Comparison of ENCODE assay signal across 28 cellular contexts in the genomic region with DNA sequence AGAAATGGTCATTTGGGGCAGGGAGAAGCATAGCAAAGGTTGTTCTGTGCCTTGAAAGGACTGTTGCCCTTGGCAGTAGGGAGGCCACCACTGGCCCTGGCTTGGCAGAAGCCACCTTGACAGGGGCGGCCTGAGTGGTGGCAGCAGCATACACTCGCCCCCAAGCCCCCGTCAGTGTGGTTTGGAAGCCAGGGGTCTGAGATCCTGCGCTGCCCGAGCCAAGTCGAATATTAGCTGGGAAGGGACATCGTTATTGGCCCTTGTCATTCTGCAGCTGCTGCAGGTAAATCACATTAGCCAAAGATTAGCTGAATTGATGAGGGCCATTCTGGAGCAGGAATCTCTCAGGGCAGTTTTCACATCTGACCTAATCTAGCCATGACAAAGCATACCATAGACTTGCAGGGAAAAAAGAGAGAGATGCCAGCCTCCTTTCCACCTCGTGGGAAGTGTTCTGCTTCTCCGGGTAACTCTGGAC. TPM values are rescaled to one million over a fixed set of nuclear protein-coding genes. Genes with fewer than 3 reads are reported as not detected.
"Had no signal": no experiment of that assay in that cellular context is flagged by ENCODE, and none has a peak within 500 bp of the region (broad histone marks: within the 10 kb centered on the region; RNA-seq: fewer than 3 reads in every experiment).

No MANE protein-coding gene starts in this region.

- H3K4me1 ChIP-seq: colonic mucosa, heart left ventricle had no signal

- DNase-seq: activated CD4-positive, alpha-beta memory T cell treated with anti-CD3 and anti-CD28 coated beads for 36 hours; activated CD4-positive, alpha-beta T cell treated with anti-CD3 and anti-CD28 coated beads for 36 hours; activated CD4-positive, alpha-beta T cell treated with anti-CD3 and anti-CD28 coated beads, Interleukin-2, amount 10 ng/mL, durations not matched to agents 24 days and 14 days; activated CD4-positive, CD25-positive, alpha-beta regulatory T cell; activated CD4-positive, CD25-positive, alpha-beta regulatory T cell treated with anti-CD3 and anti-CD28 coated beads, Interleukin-2, amount 50 U/mL, for 72 hours; activated CD8-positive, alpha-beta memory T cell treated with anti-CD3 and anti-CD28 coated beads, Interleukin-2, amount 10 ng/mL, durations not matched to agents 7 days and 5 days; activated CD8-positive, alpha-beta memory T cell treated with anti-CD3 and anti-CD28 coated beads, Interleukin-2, amount 50 U/mL, for 4 hours; activated CD8-positive, alpha-beta T cell treated with anti-CD3 and anti-CD28 coated beads, Interleukin-2, amount 10 ng/mL, durations not matched to agents 7 days and 5 days; activated effector memory CD4-positive, alpha-beta T cell treated with anti-CD3 and anti-CD28 coated beads, Interleukin-2, amount 50 U/mL, for 16 hours; activated naive CD4-positive, alpha-beta T cell treated with anti-CD3 and anti-CD28 coated beads, Interleukin-2, amount 10 ng/mL, durations not matched to agents 7 days and 5 days; activated T-cell treated with anti-CD3 and anti-CD28 coated beads, Interleukin-2, amount 50 U/mL, for 1 hour; activated T-cell treated with anti-CD3 and anti-CD28 coated beads, Interleukin-2, amount 50 U/mL, for 48 hours; amniotic stem cell; aorta; body of pancreas; central memory CD4-positive, alpha-beta T cell; cerebellar nuclear complex; colonic mucosa; effector CD8-positive, alpha-beta T cell; foreskin fibroblast; T-cell; T-helper 2 cell had no signal

- H3K27ac ChIP-seq: body of pancreas, colonic mucosa, heart left ventricle had no signal

- H3K36me3 ChIP-seq: colonic mucosa had no signal

- H3K36me3 Mint-ChIP-seq: activated CD4-positive, alpha-beta memory T cell treated with anti-CD3 and anti-CD28 coated beads for 36 hours; activated CD8-positive, alpha-beta memory T cell treated with anti-CD3 and anti-CD28 coated beads, Interleukin-2, amount 10 ng/mL, durations not matched to agents 7 days and 5 days; activated naive CD4-positive, alpha-beta T cell treated with anti-CD3 and anti-CD28 coated beads, Interleukin-2, amount 10 ng/mL, durations not matched to agents 7 days and 5 days; activated naive CD8-positive, alpha-beta T cell; T-cell had no signal

- H3K27me3 ChIP-seq: body of pancreas, colonic mucosa had no signal

- H3K4me1 Mint-ChIP-seq: activated CD4-positive, alpha-beta T cell treated with anti-CD3 and anti-CD28 coated beads for 36 hours; activated CD4-positive, alpha-beta T cell treated with anti-CD3 and anti-CD28 coated beads, Interleukin-2, amount 10 ng/mL, durations not matched to agents 24 days and 14 days; activated naive CD4-positive, alpha-beta T cell treated with anti-CD3 and anti-CD28 coated beads, Interleukin-2, amount 10 ng/mL, durations not matched to agents 7 days and 5 days; T-cell had no signal

- H3K27ac Mint-ChIP-seq: activated CD4-positive, alpha-beta memory T cell treated with anti-CD3 and anti-CD28 coated beads for 36 hours; activated CD4-positive, alpha-beta T cell treated with anti-CD3 and anti-CD28 coated beads for 36 hours; activated CD4-positive, alpha-beta T cell treated with anti-CD3 and anti-CD28 coated beads, Interleukin-2, amount 10 ng/mL, durations not matched to agents 24 days and 14 days; activated CD8-positive, alpha-beta memory T cell treated with anti-CD3 and anti-CD28 coated beads, Interleukin-2, amount 10 ng/mL, durations not matched to agents 7 days and 5 days; activated CD8-positive, alpha-beta T cell treated with anti-CD3 and anti-CD28 coated beads, Interleukin-2, amount 10 ng/mL, durations not matched to agents 7 days and 5 days; activated naive CD4-positive, alpha-beta T cell treated with anti-CD3 and anti-CD28 coated beads, Interleukin-2, amount 10 ng/mL, durations not matched to agents 7 days and 5 days; activated naive CD8-positive, alpha-beta T cell; activated T-helper 1 cell treated with anti-CD3 and anti-CD28 coated beads, Interleukin-12 subunit alpha, Interleukin-12 subunit beta, Interleukin-2, Interleukin-4 antibody, amounts not matched to agents 30 ng/mL and 10 ng/mL and 1 ng/mL, durations not matched to agents 14 hours and 24 hours and 36 hours; activated T-helper 2 cell treated with anti-CD3 and anti-CD28 coated beads, Interferon-gamma antibody, Interleukin-2, Interleukin-4, amounts not matched to agents 10 μg/mL and 5 μg/mL and 100 μg/mL, durations not matched to agents 14 hours and 24 hours and 36 hours; T-cell had no signal

- H3K9me3 Mint-ChIP-seq: activated CD4-positive, alpha-beta memory T cell treated with anti-CD3 and anti-CD28 coated beads for 36 hours; activated CD4-positive, alpha-beta T cell treated with anti-CD3 and anti-CD28 coated beads, Interleukin-2, amount 10 ng/mL, durations not matched to agents 24 days and 14 days; activated T-helper 1 cell treated with anti-CD3 and anti-CD28 coated beads, Interleukin-12 subunit alpha, Interleukin-12 subunit beta, Interleukin-2, Interleukin-4 antibody, amounts not matched to agents 30 ng/mL and 10 ng/mL and 1 ng/mL, durations not matched to agents 14 hours and 24 hours and 36 hours; activated T-helper 2 cell treated with anti-CD3 and anti-CD28 coated beads, Interferon-gamma antibody, Interleukin-2, Interleukin-4, amounts not matched to agents 10 μg/mL and 5 μg/mL and 100 μg/mL, durations not matched to agents 14 hours and 24 hours and 36 hours had no signal

- H3K4me3 ChIP-seq: body of pancreas, colonic mucosa, heart left ventricle had no signal

- H3K4me3 Mint-ChIP-seq: activated CD4-positive, alpha-beta memory T cell treated with anti-CD3 and anti-CD28 coated beads for 36 hours; activated CD4-positive, alpha-beta T cell treated with anti-CD3 and anti-CD28 coated beads for 36 hours; activated CD4-positive, alpha-beta T cell treated with anti-CD3 and anti-CD28 coated beads, Interleukin-2, amount 10 ng/mL, durations not matched to agents 24 days and 14 days; activated CD8-positive, alpha-beta memory T cell treated with anti-CD3 and anti-CD28 coated beads, Interleukin-2, amount 10 ng/mL, durations not matched to agents 7 days and 5 days; activated CD8-positive, alpha-beta T cell treated with anti-CD3 and anti-CD28 coated beads, Interleukin-2, amount 10 ng/mL, durations not matched to agents 7 days and 5 days; activated naive CD4-positive, alpha-beta T cell treated with anti-CD3 and anti-CD28 coated beads, Interleukin-2, amount 10 ng/mL, durations not matched to agents 7 days and 5 days; activated naive CD8-positive, alpha-beta T cell; activated T-helper 1 cell treated with anti-CD3 and anti-CD28 coated beads, Interleukin-12 subunit alpha, Interleukin-12 subunit beta, Interleukin-2, Interleukin-4 antibody, amounts not matched to agents 30 ng/mL and 10 ng/mL and 1 ng/mL, durations not matched to agents 14 hours and 24 hours and 36 hours; T-cell had no signal

- H3K9me3 ChIP-seq: body of pancreas, colonic mucosa, heart left ventricle had no signal

RNA-seq across cellular contexts. Expression of gene OLFM1, which starts 9.0 kb away (rescaled TPM):
- total RNA-seq: activated CD4-positive, alpha-beta memory T cell treated with anti-CD3 and anti-CD28 coated beads for 36 hours; activated CD4-positive, alpha-beta T cell treated with anti-CD3 and anti-CD28 coated beads for 36 hours; activated CD8-positive, alpha-beta memory T cell treated with anti-CD3 and anti-CD28 coated beads for 36 hours; activated CD8-positive, alpha-beta T cell treated with anti-CD3 and anti-CD28 coated beads, Interleukin-2, amount 10 ng/mL, durations not matched to agents 7 days and 5 days; epithelial cell of proximal tubule had no signal
